ENCODE assay signal across 1 cellular context in the genomic region with DNA sequence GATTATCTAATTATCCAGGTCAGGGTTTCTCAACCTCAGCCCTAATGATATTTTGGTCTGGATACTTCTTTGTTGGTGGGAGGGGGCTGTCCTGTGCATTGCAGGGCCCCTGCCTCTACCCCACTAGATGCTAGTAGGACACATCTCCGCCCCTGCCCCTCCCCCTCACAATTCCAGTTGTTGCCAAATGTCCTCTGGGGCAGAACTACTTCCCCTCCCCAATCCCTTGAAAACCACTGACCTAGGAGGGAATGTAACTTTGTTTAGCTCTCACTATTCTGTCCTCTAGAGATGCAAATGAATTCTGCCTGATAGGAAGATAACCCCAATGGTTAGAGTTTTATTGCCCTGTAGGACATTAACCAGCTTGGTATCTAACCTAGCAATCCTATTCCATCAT.
TF ChIP-seq lines count a peak whose summit lies in the region.

No MANE protein-coding gene starts in this region.

TF ChIP-seq in WTC11, 78 proteins besides CTCF, POLR2A, EP300 and RAD21 (continued from another document):
- TF ChIP-seq, protein P1, sequence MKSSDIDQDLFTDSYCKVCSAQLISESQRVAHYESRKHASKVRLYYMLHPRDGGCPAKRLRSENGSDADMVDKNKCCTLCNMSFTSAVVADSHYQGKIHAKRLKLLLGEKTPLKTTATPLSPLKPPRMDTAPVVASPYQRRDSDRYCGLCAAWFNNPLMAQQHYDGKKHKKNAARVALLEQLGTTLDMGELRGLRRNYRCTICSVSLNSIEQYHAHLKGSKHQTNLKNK (CRISPR knock-in tag; IDR thresholded peaks at IDR 0.05) = no peak
- no peak for TF ChIP-seq CBFB (CRISPR knock-in tag; IDR thresholded peaks at IDR 0.05; ENCODE audit: low read depth)
